In genomic region chr2:234840336-234840735, GRCh38 we compare ENCODE assay signal across 10 cellular contexts.
DNase-seq lines count a peak whose midpoint lies in the region; ATAC-seq and TF ChIP-seq lines count a peak whose summit lies in the region.
"Had no signal": no experiment of that assay in that cellular context is flagged by ENCODE, and none has a peak within 500 bp of the region (broad histone marks: within the 10 kb centered on the region; RNA-seq: fewer than 3 reads in every experiment).

No MANE protein-coding gene starts in this region.

- H3K36me3 ChIP-seq in SK-N-SH (replicated peaks in 1 of 2; ENCODE audit: control insufficient read depth in 1 of 2, insufficient read depth in 2 of 2, low read length in 1 of 2) = no peaks in the 10 kb centered on the region
- H3K36me3 ChIP-seq: neutrophil, vagina had no signal

- H3K9me3 Mint-ChIP-seq in stimulated activated effector memory CD8-positive, alpha-beta T cell treated with anti-CD3 and anti-CD28 coated beads, Interleukin-12 subunit alpha, Interleukin-12 subunit beta, amount 100 ng/mL, for 72 hours = no peaks in the 10 kb centered on the region

- no peak overlapping the region for H3K4me3 Mint-ChIP-seq in stimulated activated effector memory CD8-positive, alpha-beta T cell treated with anti-CD3 and anti-CD28 coated beads, Interleukin-12 subunit alpha, Interleukin-12 subunit beta, amount 100 ng/mL, for 72 hours

- peak in 1 of 2 experiments; percentile 81; a peak in 2 of 4 replicates for TF ChIP-seq EP300 in SK-N-SH (IDR thresholded peaks at IDR 0.05; ENCODE audit: borderline replicate concordance in 1 of 2, low read depth in 1 of 2, low read length in 1 of 2)

- CTCF ChIA-PET in SK-N-SH (lab: Yijun Ruan, JAX) = no interaction called here

- H3K4me1 Mint-ChIP-seq in stimulated activated effector memory CD8-positive, alpha-beta T cell treated with anti-CD3 and anti-CD28 coated beads, Interleukin-12 subunit alpha, Interleukin-12 subunit beta, amount 100 ng/mL, for 72 hours = no peaks in the 10 kb centered on the region

- no peaks in the 10 kb centered on the region for H3K27me3 ChIP-seq in SK-N-SH (ENCODE audit: insufficient read depth)
- H3K27me3 ChIP-seq: neutrophil, vagina had no signal

- DNase-seq in GM04503 (ENCODE audit: low read depth) (peak; percentile 68), SK-N-SH (no peak), Right ventricle myocardium superior (no peak), pons (ENCODE audit: low spot score) (peak; percentile 40), GM13976 (ENCODE audit: low spot score) (no peak)
- no peak for DNase-seq in stimulated activated effector memory CD8-positive, alpha-beta T cell treated with anti-CD3 and anti-CD28 coated beads, Interleukin-12 subunit alpha, Interleukin-12 subunit beta, amount 100 ng/mL, for 72 hours (ENCODE audit: low spot score in 2 of 2)

- no peaks in the 10 kb centered on the region for H3K79me2 ChIP-seq in SK-N-SH (ENCODE audit: insufficient read depth)

- H3K36me3 Mint-ChIP-seq in stimulated activated effector memory CD8-positive, alpha-beta T cell treated with anti-CD3 and anti-CD28 coated beads, Interleukin-12 subunit alpha, Interleukin-12 subunit beta, amount 100 ng/mL, for 72 hours = no peaks in the 10 kb centered on the region

- H3K27ac Mint-ChIP-seq in stimulated activated effector memory CD8-positive, alpha-beta T cell treated with anti-CD3 and anti-CD28 coated beads, Interleukin-12 subunit alpha, Interleukin-12 subunit beta, amount 100 ng/mL, for 72 hours = no peak overlapping the region

- no peak for TF ChIP-seq RAD21 in SK-N-SH (IDR thresholded peaks at IDR 0.05; ENCODE audit: low read length)

- in situ Hi-C loops in GM13976 (cut with MboI; ENCODE audit: low sequenced_read_pairs, unreplicated experiment) = no loop called here

- H3K9me3 ChIP-seq in SK-N-SH = no peaks in the 10 kb centered on the region
- H3K9me3 ChIP-seq: neutrophil, vagina had no signal

- peak overlapping the region in 1 of 2 experiments; percentile 29; a peak in 2 of 4 replicates for H3K27ac ChIP-seq in SK-N-SH (ENCODE audit: low read depth in 2 of 2, low read length in 1 of 2)
- H3K27ac ChIP-seq: neutrophil, vagina had no signal

- ATAC-seq in Right ventricle myocardium superior (ENCODE audit: poor library complexity) (peak; percentile 52), GM18519 (IDR thresholded peaks at IDR 0.05; ENCODE audit: low FRiP score, unreplicated experiment) (no peak), GM18498 (IDR thresholded peaks at IDR 0.05; ENCODE audit: unreplicated experiment) (no peak)
- ATAC-seq in stimulated activated effector memory CD8-positive, alpha-beta T cell treated with anti-CD3 and anti-CD28 coated beads, Interleukin-12 subunit alpha, Interleukin-12 subunit beta, amount 100 ng/mL, for 72 hours = no peak

- H3K9ac ChIP-seq in SK-N-SH = no peak overlapping the region

- peaks cover 7% of the 10 kb centered on the region for H3F3A ChIP-seq in SK-N-SH (replicated peaks; ENCODE audit: insufficient read depth)

- TF ChIP-seq CTCF in SK-N-SH (IDR thresholded peaks at IDR 0.05) (no peak), GM13976 (IDR thresholded peaks at IDR 0.05; ENCODE audit: borderline replicate concordance, control extremely low read depth, extremely low read depth, insufficient read depth, missing control alignments) (no peak)

- no peaks in the 10 kb centered on the region for H3K9me2 ChIP-seq in SK-N-SH

- intact Hi-C loops in Right ventricle myocardium superior (cut with DNase I) = no loop called here

- no peaks in the 10 kb centered on the region for H4K20me1 ChIP-seq in SK-N-SH (ENCODE audit: insufficient read depth)

- WGBS in SK-N-SH (ENCODE audit: low lambda C conversion rate) = 20% methylated on average over 5 of the region's 5 CpGs

- H3K4me3 ChIP-seq in SK-N-SH (ENCODE audit: low read depth in 2 of 2, low read length in 1 of 2) = no peak overlapping the region
- H3K4me3 ChIP-seq: vagina had no signal

- H3K4me1 ChIP-seq in SK-N-SH (ENCODE audit: control insufficient read depth in 1 of 2, insufficient read depth in 2 of 2, low read depth in 1 of 2, low read length in 1 of 2) = peaks cover 11 to 13% of the 10 kb centered on the region in 2 experiments; a peak in 3 of 4 replicates

- H3K4me2 ChIP-seq in SK-N-SH = peak overlapping the region; percentile 30; the same call in 1 of the 2 replicates

- POLR2A ChIA-PET in SK-N-SH (lab: Yijun Ruan, JAX) = no interaction called here

- no peak overlapping the region; the same call in 1 of the 2 replicates for H2AFZ ChIP-seq in SK-N-SH (ENCODE audit: low read depth)

TF ChIP-seq in SK-N-SH, 30 proteins besides CTCF, POLR2A, EP300 and RAD21:
- TF ChIP-seq USF2 (IDR thresholded peaks at IDR 0.05; ENCODE audit: borderline replicate concordance, low read depth, low read length) = no peak
- peak; percentile 95 for TF ChIP-seq FOSL2 (IDR thresholded peaks at IDR 0.05; ENCODE audit: borderline replicate concordance, low read depth)
- peak; percentile 89 for TF ChIP-seq TEAD4 (IDR thresholded peaks at IDR 0.05; ENCODE audit: borderline replicate concordance, insufficient read depth)
- TF ChIP-seq RXRA (IDR thresholded peaks at IDR 0.05; ENCODE audit: borderline replicate concordance, low read depth) = peak; percentile 73; the same call in 1 of the 2 replicates
- peak; percentile 93 for TF ChIP-seq TCF12 (IDR thresholded peaks at IDR 0.05)
- TF ChIP-seq MAX (IDR thresholded peaks at IDR 0.05; ENCODE audit: low read depth) = peak; percentile 88
- peak; percentile 97 for TF ChIP-seq JUND (IDR thresholded peaks at IDR 0.05)
- peak; percentile 56 for TF ChIP-seq PBX3 (IDR thresholded peaks at IDR 0.05)
- 0 out of 2 replicates have a peak, but pooled peaks have one; percentile 10 for TF ChIP-seq ELF1 (IDR thresholded peaks at IDR 0.05)
- 0 out of 2 replicates have a peak, but pooled peaks have one; percentile 13 for TF ChIP-seq GABPA (IDR thresholded peaks at IDR 0.05; ENCODE audit: low read depth)
- TF ChIP-seq POLR2AphosphoS5 (IDR thresholded peaks at IDR 0.05; ENCODE audit: low read depth, low read length) = no peak
- TF ChIP-seq TAF1 (IDR thresholded peaks at IDR 0.05; ENCODE audit: borderline replicate concordance, low read depth, low read length) = no peak
- TF ChIP-seq REST (IDR thresholded peaks at IDR 0.05; ENCODE audit: low read depth, low read length) = peak; percentile 50; the same call in 1 of the 2 replicates
- TF ChIP-seq RCOR1 (IDR thresholded peaks at IDR 0.05; ENCODE audit: low read length) = no peak
- TF ChIP-seq NFIC (IDR thresholded peaks at IDR 0.05; ENCODE audit: borderline replicate concordance) = peak; percentile 82
TF ChIP-seq in SK-N-SH: peak in this region for 11.

Comparison
In these comparisons a context has a peak if more than half of its experiments do, and no peak if none do; other contexts are left out.
1. DNase-seq: peak in GM04503 (single experiment) and pons (single experiment); none in SK-N-SH (single experiment), Right ventricle myocardium superior (single experiment), GM13976 (single experiment) and stimulated activated effector memory CD8-positive, alpha-beta T cell treated with anti-CD3 and anti-CD28 coated beads, Interleukin-12 subunit alpha, Interleukin-12 subunit beta, amount 100 ng/mL, for 72 hours (0 of 2).